7 cellular contexts compared by ENCODE assay signal in genomic region chr3:18016366-18016765, GRCh38.
"Had no signal": no experiment of that assay in that cellular context is flagged by ENCODE, and none has a peak within 500 bp of the region (broad histone marks: within the 10 kb centered on the region; RNA-seq: fewer than 3 reads in every experiment).

No MANE protein-coding gene starts in this region.

- H3K4me3 Mint-ChIP-seq: GM23338, H9, IgD-negative memory B cell had no signal

- H3K27ac Mint-ChIP-seq: GM23338, H9, IgD-negative memory B cell had no signal

- H3K4me3 ChIP-seq: GM23338 had no signal

- H3K27ac ChIP-seq: HL-60 had no signal

- H3K4me1 Mint-ChIP-seq: GM23338, IgD-negative memory B cell had no signal

- H3K9me3 Mint-ChIP-seq: H9 had no signal

- H3K4me2 ChIP-seq: GM23338 had no signal

- H3K36me3 Mint-ChIP-seq: IgD-negative memory B cell had no signal

- DNase-seq: H9, HCEC 1CT, KG1 had no signal

- H2AFZ ChIP-seq: GM23338 had no signal

- ATAC-seq: GM23338, HepG2 had no signal
